In the genomic region with DNA sequence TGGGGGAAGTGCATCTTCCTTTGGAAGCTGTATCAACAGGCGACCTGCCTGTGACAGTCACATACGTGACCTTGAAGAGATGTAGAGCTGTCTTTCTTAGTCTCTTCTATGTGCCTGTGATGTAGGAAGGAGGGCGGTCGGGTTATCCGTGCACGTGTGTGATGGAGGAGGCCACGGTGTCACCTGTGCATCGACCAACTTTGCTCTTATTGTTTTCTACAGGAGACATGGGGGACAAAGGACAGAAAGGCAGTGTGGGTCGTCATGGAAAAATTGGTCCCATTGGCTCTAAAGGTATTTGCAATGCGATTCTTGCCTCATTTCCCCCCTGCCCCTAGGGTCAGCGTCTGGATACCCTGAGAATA, we compare ENCODE assay signal across 18 cellular contexts. TPM values are rescaled to one million over a fixed set of nuclear protein-coding genes. Genes with fewer than 3 reads are reported as not detected.
DNase-seq lines count a peak whose midpoint lies in the region; ATAC-seq and TF ChIP-seq lines count a peak whose summit lies in the region.
"Had no signal": no experiment of that assay in that cellular context is flagged by ENCODE, and none has a peak within 500 bp of the region (broad histone marks: within the 10 kb centered on the region; RNA-seq: fewer than 3 reads in every experiment).

No MANE protein-coding gene starts in this region.

- H3K4me3 ChIP-seq in heart right ventricle (no peak overlapping the region), mesenchymal stem cell (ENCODE audit: insufficient read depth in 1 of 2, low read depth in 1 of 2, low read length in 2 of 2) (no peak overlapping the region), psoas muscle (no peak overlapping the region)
- H3K4me3 ChIP-seq: GM23338, K562, PC-9 had no signal

- H3K23ac ChIP-seq in mesenchymal stem cell (ENCODE audit: low read length in 2 of 2), result no peak overlapping the region

- no peak overlapping the region for H2BK12ac ChIP-seq in mesenchymal stem cell (ENCODE audit: low read length in 2 of 2)

- intact Hi-C loops in cardiac septum (cut with DNase I) (no loop called here), heart right ventricle (cut with DNase I) (no loop called here), psoas muscle (cut with DNase I) (no loop called here)

- H3K9me3 ChIP-seq in heart right ventricle, result no peaks in the 10 kb centered on the region
- no peaks in the 10 kb centered on the region for H3K9me3 ChIP-seq in mesenchymal stem cell (ENCODE audit: control insufficient read depth, low read length)
- H3K9me3 ChIP-seq in psoas muscle, result no peaks in the 10 kb centered on the region

- H3K4me1 ChIP-seq in heart right ventricle, result no peaks in the 10 kb centered on the region
- H3K4me1 ChIP-seq in mesenchymal stem cell (ENCODE audit: control insufficient read depth, insufficient read depth, low read depth, low read length), result no peaks in the 10 kb centered on the region
- H3K4me1 ChIP-seq in psoas muscle, result no peaks in the 10 kb centered on the region

- no peak overlapping the region for H2BK5ac ChIP-seq in mesenchymal stem cell (ENCODE audit: low read depth, low read length, poor library complexity, severe bottlenecking)

- H3K4ac ChIP-seq in mesenchymal stem cell (ENCODE audit: low read depth in 1 of 2, low read length in 2 of 2), result no peak overlapping the region

- H3K27me3 ChIP-seq in heart right ventricle (no peaks in the 10 kb centered on the region), mesenchymal stem cell (ENCODE audit: control insufficient read depth in 1 of 2, insufficient read depth in 1 of 2, low read length in 2 of 2) (peaks cover 4 to 38% of the 10 kb centered on the region in 2 experiments), psoas muscle (ENCODE audit: insufficient read depth in 3 of 3, low read length in 2 of 3) (no peaks in the 10 kb centered on the region)

- peak overlapping the region; percentile 1 for H4K91ac ChIP-seq in mesenchymal stem cell (ENCODE audit: low read length)

- no peak overlapping the region for H3K4me2 ChIP-seq in mesenchymal stem cell (ENCODE audit: low read length, poor library complexity, severe bottlenecking)
- H3K4me2 ChIP-seq: GM23338, PC-9 had no signal

- DNase-seq in cardiac septum (ENCODE audit: low spot score), result peak; percentile 26
- no peak for DNase-seq in heart right ventricle
- no peak for DNase-seq in mesenchymal stem cell
- DNase-seq in stimulated activated CD8-positive, alpha-beta memory T cell treated with anti-CD3 and anti-CD28 coated beads, Interleukin-4, amount 100 ng/mL, for 48 hours, result peak; percentile 8
- no peak for DNase-seq in NCI-H2171 (lab: John Stamatoyannopoulos, UW)
- no peak for DNase-seq in psoas muscle
- no peak for DNase-seq in NCI-H748 (lab: John Stamatoyannopoulos, UW; ENCODE audit: unreplicated experiment)
- DNase-seq: C1 segment of cervical spinal cord, DMS 273 treated with DMSO at 0.1 percent for 48 hours, GDM1, NCI-H1417, NCI-H187 treated with DMSO at 0.1 percent for 48 hours, NCI-H774, PC-9 had no signal

- H2BK120ac ChIP-seq in mesenchymal stem cell (ENCODE audit: low read depth, low read length), result no peak overlapping the region

- no peak overlapping the region for H2BK15ac ChIP-seq in mesenchymal stem cell (ENCODE audit: low read depth, poor library complexity, severe bottlenecking)

- H3K79me1 ChIP-seq in mesenchymal stem cell (replicated peaks; ENCODE audit: low read length, poor library complexity, severe bottlenecking), result no peaks in the 10 kb centered on the region

- ATAC-seq in heart right ventricle (no peak), psoas muscle (no peak)
- ATAC-seq: GM23338, K562 had no signal

- no peak overlapping the region for H2AFZ ChIP-seq in mesenchymal stem cell (ENCODE audit: low read depth, low read length)
- H2AFZ ChIP-seq: GM23338, PC-9 had no signal

- H3K18ac ChIP-seq in mesenchymal stem cell (ENCODE audit: low read depth in 1 of 2, low read length in 2 of 2), result no peak overlapping the region

- WGBS in heart right ventricle, 2 donors, result 83 to 86% methylated on average over 11 of the region's 11 CpGs
- WGBS in mesenchymal stem cell, result 95% methylated on average over 11 of the region's 11 CpGs
- WGBS in psoas muscle, 3 donors, result 74 to 79% (median 79%) methylated on average over 11 of the region's 11 CpGs

- H4K8ac ChIP-seq in mesenchymal stem cell (ENCODE audit: low read length), result no peak overlapping the region

- H2AK5ac ChIP-seq in mesenchymal stem cell (ENCODE audit: low read length, severe bottlenecking), result no peak overlapping the region

- no peak overlapping the region for H3K27ac ChIP-seq in heart right ventricle
- H3K27ac ChIP-seq in mesenchymal stem cell (ENCODE audit: low read length, poor library complexity, severe bottlenecking), result no peak overlapping the region
- no peak overlapping the region for H3K27ac ChIP-seq in psoas muscle
- H3K27ac ChIP-seq: PC-9 had no signal

- no peak overlapping the region for H3K14ac ChIP-seq in mesenchymal stem cell (ENCODE audit: low read length in 2 of 2)

- H3K36me3 ChIP-seq in heart right ventricle (no peaks in the 10 kb centered on the region), mesenchymal stem cell (ENCODE audit: control insufficient read depth in 1 of 2, insufficient read depth in 2 of 2, low read depth in 1 of 2, low read length in 2 of 2) (no peaks in the 10 kb centered on the region), psoas muscle (ENCODE audit: insufficient read depth in 1 of 2, low read depth in 1 of 2) (no peaks in the 10 kb centered on the region)

- TF ChIP-seq CTCF in heart right ventricle (IDR thresholded peaks at IDR 0.05), result no peak
- no peak for TF ChIP-seq CTCF in psoas muscle (IDR thresholded peaks at IDR 0.05)

- H3K9ac ChIP-seq in mesenchymal stem cell (ENCODE audit: low read length), result no peak overlapping the region

RNA-seq across cellular contexts. Expression of a gene that starts 20.7 kb away (rescaled TPM):
- total RNA-seq in cardiac septum (not detected), heart right ventricle (not detected), psoas muscle (not detected)
- polyA plus RNA-seq in heart right ventricle (under 1 TPM in 1 of 2 donors, not detected in 1; 0.59 TPM), psoas muscle (not detected)
- 0.11 TPM for polyA plus RNA-seq in mesenchymal stem cell (2013, experiment 1 of 2)
- 0.10 TPM for polyA plus RNA-seq in mesenchymal stem cell (2013, experiment 2 of 2)
- total RNA-seq: A673, GM23338, K562, NCI-H460, PC-9 had no signal
- polyA plus RNA-seq: GM23338, K562 had no signal

RNA-seq across cellular contexts. Expression of a gene that starts 42.4 kb away (rescaled TPM):
- total RNA-seq in cardiac septum (3.1 TPM), heart right ventricle (1 to 10 TPM; 2.0 to 7.2 (median 4.1) TPM), psoas muscle (under 1 TPM in 3 of 4 donors, not detected in 1; 0.22 to 0.79 (median 0.40) TPM)
- polyA plus RNA-seq in heart right ventricle (10 to 100 TPM; 18.2 to 26.7 TPM), psoas muscle (1 to 10 TPM in 1 of 3 donors, under 1 TPM in 2; 0.23 to 1.0 (median 0.35) TPM)
- 54.5 TPM for polyA plus RNA-seq in mesenchymal stem cell (2013, experiment 1 of 2)
- polyA plus RNA-seq in mesenchymal stem cell (2013, experiment 2 of 2), result 53.6 TPM

Comparison
In these comparisons a context has a peak if more than half of its experiments do, and no peak if none do; other contexts are left out.
1. DNase-seq: peak in cardiac septum (single experiment) and stimulated activated CD8-positive, alpha-beta memory T cell treated with anti-CD3 and anti-CD28 coated beads, Interleukin-4, amount 100 ng/mL, for 48 hours (single experiment); none in heart right ventricle (0 of 2), mesenchymal stem cell (single experiment), NCI-H2171 (single experiment), psoas muscle (0 of 2) and NCI-H748 (single experiment).